ENCODE assay signal across 2 cellular contexts in the genomic region with DNA sequence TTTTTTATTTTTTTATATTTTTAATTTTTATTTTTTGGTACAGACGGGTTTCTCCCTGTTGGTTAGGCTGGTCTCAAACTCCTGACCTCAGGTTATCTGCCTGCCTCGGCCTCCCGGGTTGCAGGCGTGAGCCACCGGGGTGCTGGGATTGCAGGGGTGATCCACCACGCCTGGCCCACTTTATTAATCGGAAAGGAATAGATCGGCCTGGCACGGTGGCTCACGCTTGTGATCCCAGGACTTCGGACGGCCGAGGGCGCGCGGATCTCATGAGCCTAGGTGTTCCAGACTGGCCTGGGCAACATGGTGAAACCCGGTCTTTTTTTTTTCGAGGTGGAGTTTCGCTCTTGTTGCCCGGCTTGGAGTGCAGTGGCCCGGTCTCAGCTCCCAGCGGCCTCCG.
"Had no signal": no experiment of that assay in that cellular context is flagged by ENCODE, and none has a peak within 500 bp of the region (broad histone marks: within the 10 kb centered on the region; RNA-seq: fewer than 3 reads in every experiment).

No MANE protein-coding gene starts in this region.

- DNase-seq: IMR-90, KBM-7 had no signal
